In genomic region chr19:18423258-18424020, GRCh38 we compare ENCODE assay signal across 13 cellular contexts. TPM values are rescaled to one million over a fixed set of nuclear protein-coding genes. Genes with fewer than 3 reads are reported as not detected.
DNase-seq lines count a peak whose midpoint lies in the region; ATAC-seq and TF ChIP-seq lines count a peak whose summit lies in the region.
"Had no signal": no experiment of that assay in that cellular context is flagged by ENCODE, and none has a peak within 500 bp of the region (broad histone marks: within the 10 kb centered on the region; RNA-seq: fewer than 3 reads in every experiment).

No MANE protein-coding gene starts in this region.

- CTCF ChIA-PET in CD4-positive, alpha-beta memory T cell (lab: Charles Lee; ENCODE audit: partially characterized antibody) = interaction anchor here (0.6 to 3.5 kb wide), 4 partner anchors 12 to 165 kb away, joined by 3 to 21 read pairs (median 3); partner anchors contain the start of gene REX1BD

- POLR2A ChIA-PET in CD4-positive, alpha-beta memory T cell (lab: Charles Lee; ENCODE audit: partially characterized antibody) = interaction anchor here (1.1 to 13.3 kb wide), 6 partner anchors 10 to 143 kb away, joined by 3 to 238 read pairs (median 11); partner anchors contain the start of genes ELL, ISYNA1 and JUND

- peak overlapping the region; percentile 11 to 96 (median 94) for H3K4me3 Mint-ChIP-seq in CD4-positive, alpha-beta memory T cell
- H3K4me3 Mint-ChIP-seq in IgD-negative memory B cell = peak overlapping the region in 1 of 4 donors; percentile 88

- no peak overlapping the region for H2AFZ ChIP-seq in neural cell (ENCODE audit: low read depth, low read length)

- H3K4me1 ChIP-seq in CD4-positive, alpha-beta memory T cell (ENCODE audit: insufficient read depth, low read length) = peaks cover 83% of the 10 kb centered on the region
- peaks cover 12% of the 10 kb centered on the region; the same call in 1 of the 2 replicates for H3K4me1 ChIP-seq in SJCRH30
- H3K4me1 ChIP-seq: foreskin keratinocyte had no signal

- no peaks in the 10 kb centered on the region for H3F3A ChIP-seq in neural cell (ENCODE audit: insufficient read depth, low read length, poor library complexity, severe bottlenecking)

- DNase-seq in CD4-positive, alpha-beta memory T cell = peak in 1 of 5 donors; percentile 41
- DNase-seq in SJCRH30 (no peak), C1 segment of cervical spinal cord (lab: John Stamatoyannopoulos, UW) (no peak)
- DNase-seq: Calu3; foreskin keratinocyte; NCI-H774; stimulated activated CD4-positive, alpha-beta T cell treated with anti-CD3 and anti-CD28 coated beads, Interleukin-2, amount 100 ng/mL, for 48 hours; WERI-Rb-1 had no signal

- no peak for TF ChIP-seq RAD21 in neural cell (conservative IDR thresholded peaks at IDR 0.05)

- intact Hi-C loops in CD4-positive, alpha-beta memory T cell (cut with micrococcal nuclease) = no loop called here

- H3K9ac ChIP-seq in neural cell (ENCODE audit: low read length) = no peak overlapping the region

- H3K27ac ChIP-seq in CD4-positive, alpha-beta memory T cell (ENCODE audit: low read depth, low read length) = peak overlapping the region; percentile 70
- H3K27ac ChIP-seq in cingulate gyrus (ENCODE audit: low read depth, low read length) = peak overlapping the region; percentile 39
- no peak overlapping the region for H3K27ac ChIP-seq in neural cell (ENCODE audit: low read length)
- H3K27ac ChIP-seq in SJCRH30 = no peak overlapping the region
- H3K27ac ChIP-seq: foreskin keratinocyte, WERI-Rb-1 had no signal

- H3K27me3 ChIP-seq in CD4-positive, alpha-beta memory T cell (ENCODE audit: insufficient read depth, low read length) = no peaks in the 10 kb centered on the region
- H3K27me3 ChIP-seq in neural cell (ENCODE audit: insufficient read depth, low read depth, low read length) (no peaks in the 10 kb centered on the region), SJCRH30 (no peaks in the 10 kb centered on the region)
- H3K27me3 ChIP-seq: foreskin keratinocyte had no signal

- peaks cover 0 to 14% of the 10 kb centered on the region in 2 donors for H3K36me3 Mint-ChIP-seq in CD4-positive, alpha-beta memory T cell
- no peaks in the 10 kb centered on the region for H3K36me3 Mint-ChIP-seq in IgD-negative memory B cell

- H3K4me1 Mint-ChIP-seq in CD4-positive, alpha-beta memory T cell = peaks cover 44 to 77% (median 63%) of the 10 kb centered on the region in 4 donors
- H3K4me1 Mint-ChIP-seq in IgD-negative memory B cell = peaks cover 22 to 32% (median 26%) of the 10 kb centered on the region in 3 donors

- no peak for ATAC-seq in GM18505 (IDR thresholded peaks at IDR 0.05; ENCODE audit: unreplicated experiment)
- ATAC-seq: foreskin keratinocyte, HCT116 had no signal

- H3K79me2 ChIP-seq in neural cell (replicated peaks; ENCODE audit: insufficient read depth, low read length) = peaks cover 30% of the 10 kb centered on the region

- peaks cover 0 to 4% of the 10 kb centered on the region in 2 donors for H3K27me3 Mint-ChIP-seq in CD4-positive, alpha-beta memory T cell
- peaks cover 6% of the 10 kb centered on the region for H3K27me3 Mint-ChIP-seq in IgD-negative memory B cell

- H3K9me2 ChIP-seq in neural cell (ENCODE audit: insufficient read depth, low read length) = no peaks in the 10 kb centered on the region

- H3K4me2 ChIP-seq in neural cell (ENCODE audit: low read length) = no peak overlapping the region

- peaks cover 0 to 2% (median 0%) of the 10 kb centered on the region in 8 donors for H3K9me3 Mint-ChIP-seq in CD4-positive, alpha-beta memory T cell
- H3K9me3 Mint-ChIP-seq in IgD-negative memory B cell = no peaks in the 10 kb centered on the region

- no peak for TF ChIP-seq POLR2A in GM18505 (IDR thresholded peaks at IDR 0.05; ENCODE audit: borderline replicate concordance, extremely low read depth, insufficient read depth, insufficient read length)

- H4K20me1 ChIP-seq in neural cell (ENCODE audit: insufficient read depth) = no peaks in the 10 kb centered on the region

- H3K36me3 ChIP-seq in CD4-positive, alpha-beta memory T cell (ENCODE audit: insufficient read depth, low read length) = no peaks in the 10 kb centered on the region
- H3K36me3 ChIP-seq in neural cell (ENCODE audit: insufficient read depth, low read length) = no peaks in the 10 kb centered on the region
- no peaks in the 10 kb centered on the region for H3K36me3 ChIP-seq in SJCRH30

- H3K9me3 ChIP-seq in CD4-positive, alpha-beta memory T cell (ENCODE audit: control insufficient read depth in 1 of 2, low read length in 2 of 2) = no peaks in the 10 kb centered on the region
- H3K9me3 ChIP-seq in neural cell (ENCODE audit: low read length) = no peaks in the 10 kb centered on the region
- no peaks in the 10 kb centered on the region for H3K9me3 ChIP-seq in SJCRH30 (replicated peaks)

- H3K27ac Mint-ChIP-seq in CD4-positive, alpha-beta memory T cell = peak overlapping the region; percentile 78 to 97 (median 92)
- peak overlapping the region in 2 of 3 donors; percentile 78 to 82 for H3K27ac Mint-ChIP-seq in IgD-negative memory B cell

- no peak for TF ChIP-seq CTCF in neural cell (IDR thresholded peaks at IDR 0.05; ENCODE audit: poor library complexity, severe bottlenecking)

- peak overlapping the region in 1 of 2 donors; percentile 24 for H3K4me3 ChIP-seq in CD4-positive, alpha-beta memory T cell (ENCODE audit: low read length in 2 of 2)
- H3K4me3 ChIP-seq in neural cell (ENCODE audit: low read length) = peak overlapping the region; percentile 15
- H3K4me3 ChIP-seq in SJCRH30 = no peak overlapping the region

- TF ChIP-seq EP300 in neural cell (conservative IDR thresholded peaks at IDR 0.05; ENCODE audit: poor library complexity, severe bottlenecking) = no peak

TF ChIP-seq in neural cell, 6 proteins besides CTCF, POLR2A, EP300 and RAD21:
- no peak for TF ChIP-seq EZH2 (IDR thresholded peaks at IDR 0.05; ENCODE audit: borderline replicate concordance, insufficient read depth, low read length, poor library complexity, severe bottlenecking)

RNA-seq across cellular contexts. Expression of gene SSBP4, which starts 4.2 kb away (rescaled TPM):
- 10 to 100 TPM; 71.3 to 73.4 TPM for total RNA-seq in CD4-positive, alpha-beta memory T cell
- polyA plus RNA-seq in CD4-positive, alpha-beta memory T cell = 100 to 1,000 TPM in 1 of 2 donors, 10 to 100 TPM in 1; 81.5 to 108 TPM
- polyA plus RNA-seq in IgD-negative memory B cell = 97.4 TPM
- polyA plus RNA-seq in neural cell = 148 and 166 TPM in 2 replicates
- 75.0 and 80.3 TPM in 2 replicates for polyA minus RNA-seq in neural cell
- total RNA-seq in SJCRH30 (2014; rRNA removed; shearing (Covaris generic)) = 63.0 and 73.0 TPM in 2 replicates

RNA-seq across cellular contexts. Expression of gene ISYNA1, which starts 14.5 kb away (rescaled TPM):
- 10 to 100 TPM; 37.1 to 43.2 TPM for total RNA-seq in CD4-positive, alpha-beta memory T cell
- 10 to 100 TPM; 27.5 to 36.3 TPM for polyA plus RNA-seq in CD4-positive, alpha-beta memory T cell
- polyA plus RNA-seq in IgD-negative memory B cell = 17.2 TPM
- 123 and 164 TPM in 2 replicates for polyA plus RNA-seq in neural cell
- polyA minus RNA-seq in neural cell = 47.0 and 53.0 TPM in 2 replicates
- 7.4 and 7.5 TPM in 2 replicates for total RNA-seq in SJCRH30 (2014; rRNA removed; shearing (Covaris generic))

RNA-seq across cellular contexts. Expression of gene LRRC25, which starts 26.0 kb away (rescaled TPM):
- total RNA-seq in CD4-positive, alpha-beta memory T cell = under 1 TPM; 0.73 to 0.91 TPM
- under 1 TPM in 1 of 2 donors, not detected in 1; 0.07 TPM for polyA plus RNA-seq in CD4-positive, alpha-beta memory T cell
- polyA plus RNA-seq in IgD-negative memory B cell (14.9 TPM), neural cell (not detected in 2 replicates)
- polyA minus RNA-seq in neural cell = not detected in 2 replicates
- total RNA-seq in SJCRH30 (2014; rRNA removed; shearing (Covaris generic)) = not detected in 2 replicates
- total RNA-seq: Calu3, foreskin keratinocyte had no signal
- polyA plus RNA-seq: foreskin keratinocyte had no signal

RNA-seq across cellular contexts. Expression of gene GDF15, which starts 37.5 kb away (rescaled TPM):
- total RNA-seq in CD4-positive, alpha-beta memory T cell = 1 to 10 TPM; 1.2 TPM
- polyA plus RNA-seq in CD4-positive, alpha-beta memory T cell = not detected
- polyA plus RNA-seq in IgD-negative memory B cell = not detected
- polyA plus RNA-seq in neural cell = 1.6 TPM in 1 of 2 replicates, not detected in the other
- not detected in 2 replicates for polyA minus RNA-seq in neural cell
- total RNA-seq in SJCRH30 (2014; rRNA removed; shearing (Covaris generic)) = 17.5 and 27.1 TPM in 2 replicates

Comparison
In these comparisons a context has a peak if more than half of its experiments do, and no peak if none do; other contexts are left out.
1. H3K27ac ChIP-seq: peak in CD4-positive, alpha-beta memory T cell (single experiment) and cingulate gyrus (single experiment); none in neural cell (single experiment) and SJCRH30 (single experiment).
2. RNA of gene LRRC25, which starts 26.0 kb away (polyA plus RNA-seq): 14.9 TPM in IgD-negative memory B cell (single experiment); 0.07 TPM in CD4-positive, alpha-beta memory T cell and not detected in neural cell; every median in the first group is over 10 times any median in the second.